Comparison of ENCODE assay signal across 1 cellular context in genomic region chr10:51640120-51640819, GRCh38.
A peak's percentile ranks its signal among the peaks of the same experiment; 100 is the strongest.
TF ChIP-seq lines count a peak whose summit lies in the region.

No MANE protein-coding gene starts in this region.

TF ChIP-seq in HEK293, 187 proteins besides CTCF, POLR2A, EP300 and RAD21 (continued from another document):
- TF ChIP-seq PRDM2 (tag by site-specific recombination; IDR thresholded peaks at IDR 0.05; ENCODE audit: borderline replicate concordance): no peak
- 0 out of 2 replicates have a peak, but pooled peaks have one; percentile 42 for TF ChIP-seq ZXDB (tag by site-specific recombination; IDR thresholded peaks at IDR 0.05)
- 0 out of 2 replicates have a peak, but pooled peaks have one; percentile 37 for TF ChIP-seq BCL11B (tag by site-specific recombination; IDR thresholded peaks at IDR 0.05; ENCODE audit: low read depth)
- TF ChIP-seq ZNF776 (tag by site-specific recombination; IDR thresholded peaks at IDR 0.05; ENCODE audit: borderline replicate concordance): no peak
- TF ChIP-seq ZNF596 (tag by site-specific recombination; IDR thresholded peaks at IDR 0.05): no peak
- TF ChIP-seq ZNF404 (tag by site-specific recombination; IDR thresholded peaks at IDR 0.05): no peak
- TF ChIP-seq ZNF221 (tag by site-specific recombination; IDR thresholded peaks at IDR 0.05; ENCODE audit: borderline replicate concordance): no peak
- peak; percentile 28; the same call in 1 of the 2 replicates for TF ChIP-seq FEZF1 (tag by site-specific recombination; IDR thresholded peaks at IDR 0.05)
- TF ChIP-seq GLI2 (tag by site-specific recombination; IDR thresholded peaks at IDR 0.05; ENCODE audit: borderline replicate concordance, low read depth): no peak
- TF ChIP-seq ZNF335 (tag by site-specific recombination; conservative IDR thresholded peaks at IDR 0.05): no peak
- TF ChIP-seq SCRT2 (tag by site-specific recombination; IDR thresholded peaks at IDR 0.05): no peak
- TF ChIP-seq ZBTB8A (tag by site-specific recombination; IDR thresholded peaks at IDR 0.05): no peak
- TF ChIP-seq ZNF23 (tag by site-specific recombination; IDR thresholded peaks at IDR 0.05; ENCODE audit: borderline replicate concordance): no peak
- peak; percentile 81 for TF ChIP-seq OSR2 (tag by site-specific recombination; IDR thresholded peaks at IDR 0.05)
- peak; percentile 73; the same call in 1 of the 2 replicates for TF ChIP-seq TRIM28 (IDR thresholded peaks at IDR 0.05; ENCODE audit: borderline replicate concordance, low read length)
- TF ChIP-seq ZBTB48 (tag by site-specific recombination; IDR thresholded peaks at IDR 0.05): no peak
- no peak for TF ChIP-seq BCL11A (tag by site-specific recombination; IDR thresholded peaks at IDR 0.05; ENCODE audit: low read depth)
- TF ChIP-seq ZNF843 (tag by site-specific recombination; IDR thresholded peaks at IDR 0.05): peak; percentile 76; the same call in 1 of the 2 replicates
- no peak for TF ChIP-seq ZNF747 (tag by site-specific recombination; IDR thresholded peaks at IDR 0.05)
- TF ChIP-seq ZSCAN18 (tag by site-specific recombination; IDR thresholded peaks at IDR 0.05): no peak
- no peak for TF ChIP-seq ZFP37 (tag by site-specific recombination; IDR thresholded peaks at IDR 0.05)
- no peak for TF ChIP-seq ZFP69B (tag by site-specific recombination; IDR thresholded peaks at IDR 0.05)
- TF ChIP-seq ZNF449 (tag by site-specific recombination; IDR thresholded peaks at IDR 0.05): no peak
- TF ChIP-seq ZNF350 (tag by site-specific recombination; IDR thresholded peaks at IDR 0.05): no peak
- TF ChIP-seq ZBTB49 (tag by site-specific recombination; IDR thresholded peaks at IDR 0.05; ENCODE audit: low read depth): no peak
- peak; percentile 52 for TF ChIP-seq IKZF3 (tag by site-specific recombination; IDR thresholded peaks at IDR 0.05)
- TF ChIP-seq ZBTB11 (tag by site-specific recombination; conservative IDR thresholded peaks at IDR 0.05; ENCODE audit: low read depth): no peak
- no peak for TF ChIP-seq ZNF280C (tag by site-specific recombination; IDR thresholded peaks at IDR 0.05)
- TF ChIP-seq PRDM6 (tag by site-specific recombination; IDR thresholded peaks at IDR 0.05): peak; percentile 71
- TF ChIP-seq ZNF423 (tag by site-specific recombination; IDR thresholded peaks at IDR 0.05): no peak
- 0 out of 2 replicates have a peak, but pooled peaks have one; percentile 28 for TF ChIP-seq ZNF580 (tag by site-specific recombination; IDR thresholded peaks at IDR 0.05)
- TF ChIP-seq ZNF132 (tag by site-specific recombination; IDR thresholded peaks at IDR 0.05; ENCODE audit: borderline replicate concordance): no peak
- no peak for TF ChIP-seq YY2 (tag by site-specific recombination; IDR thresholded peaks at IDR 0.05)
